Comparison of ENCODE assay signal across 15 cellular contexts in genomic region chr1:198639581-198640235, GRCh38. TPM values are rescaled to one million over a fixed set of nuclear protein-coding genes. Genes with fewer than 3 reads are reported as not detected.
DNase-seq lines count a peak whose midpoint lies in the region; ATAC-seq and TF ChIP-seq lines count a peak whose summit lies in the region.
"Had no signal": no experiment of that assay in that cellular context is flagged by ENCODE, and none has a peak within 500 bp of the region (broad histone marks: within the 10 kb centered on the region; RNA-seq: fewer than 3 reads in every experiment).

No MANE protein-coding gene starts in this region.

- DNase-seq in right atrium auricular region (ENCODE audit: low spot score), result no peak
- no peak for DNase-seq in cardiac septum (ENCODE audit: low spot score)
- no peak for DNase-seq in T-helper 17 cell
- no peak for DNase-seq in immature natural killer cell
- DNase-seq in upper lobe of left lung, result no peak
- no peak for DNase-seq in SK-N-DZ (ENCODE audit: low spot score)
- DNase-seq in AG08396 (ENCODE audit: low spot score), result no peak
- DNase-seq in NCI-H1092 treated with DMSO at 0.1 percent for 48 hours (lab: John Stamatoyannopoulos, UW), result no peak
- DNase-seq: activated CD4-positive, alpha-beta T cell treated with anti-CD3 and anti-CD28 coated beads, Interleukin-2, amount 50 U/mL, for 48 hours; C1 segment of cervical spinal cord; mesenchymal stem cell; stimulated activated CD4-positive, alpha-beta T cell treated with anti-CD3 and anti-CD28 coated beads, Interleukin-15, amount 100 ng/mL, for 24 hours; substantia nigra had no signal

- no peak overlapping the region for H3K27ac ChIP-seq in right atrium auricular region
- H3K27ac ChIP-seq in upper lobe of left lung, result peak overlapping the region; percentile 67 to 77 (median 76)
- H3K27ac ChIP-seq: cardiac muscle cell had no signal

- H3K36me3 ChIP-seq in right atrium auricular region (no peaks in the 10 kb centered on the region), upper lobe of left lung (no peaks in the 10 kb centered on the region)
- H3K36me3 ChIP-seq: cardiac muscle cell had no signal

- 65 to 78% methylated on average over 3 of the region's 3 CpGs for WGBS in upper lobe of left lung, 2 donors

- no peak for ATAC-seq in T-helper 17 cell
- no peak for ATAC-seq in upper lobe of left lung (ENCODE audit: low FRiP score in 2 of 2)
- ATAC-seq: Panc1 had no signal

- H3K27me3 Mint-ChIP-seq in T-helper 17 cell (no peaks in the 10 kb centered on the region), immature natural killer cell (ENCODE audit: low read depth in 3 of 3) (peaks cover 2 to 8% (median 3%) of the 10 kb centered on the region in 3 donors)

- no peaks in the 10 kb centered on the region for H3K9me3 ChIP-seq in right atrium auricular region
- H3K9me3 ChIP-seq in T-helper 17 cell (ENCODE audit: control insufficient read depth, low read length, poor library complexity, severe bottlenecking), result no peaks in the 10 kb centered on the region
- H3K9me3 ChIP-seq in upper lobe of left lung, result no peaks in the 10 kb centered on the region

- TF ChIP-seq CTCF in right atrium auricular region (IDR thresholded peaks at IDR 0.05) (no peak), upper lobe of left lung (IDR thresholded peaks at IDR 0.05) (no peak)

- H3K4me3 ChIP-seq in right atrium auricular region (peak overlapping the region; percentile 8 to 16), upper lobe of left lung (peak overlapping the region in 3 of 4 donors; percentile 28 to 38 (median 37))
- H3K4me3 ChIP-seq: cardiac muscle cell had no signal

- H3K27me3 ChIP-seq in right atrium auricular region (no peaks in the 10 kb centered on the region), upper lobe of left lung (no peaks in the 10 kb centered on the region)
- H3K27me3 ChIP-seq: cardiac muscle cell had no signal

- TF ChIP-seq EP300 in upper lobe of left lung (IDR thresholded peaks at IDR 0.05), result no peak

- peaks cover 21% of the 10 kb centered on the region for H3K36me3 Mint-ChIP-seq in T-helper 17 cell (ENCODE audit: low read depth)
- H3K36me3 Mint-ChIP-seq in immature natural killer cell, result peaks cover 19 to 33% (median 28%) of the 10 kb centered on the region in 3 donors

- intact Hi-C loops in cardiac septum (cut with DNase I), result no loop called here

- H3K4me1 ChIP-seq in right atrium auricular region, result no peaks in the 10 kb centered on the region
- no peaks in the 10 kb centered on the region for H3K4me1 ChIP-seq in upper lobe of left lung

- peak overlapping the region; percentile 85 for H3K27ac Mint-ChIP-seq in T-helper 17 cell
- H3K27ac Mint-ChIP-seq in immature natural killer cell, result peak overlapping the region; percentile 92 to 100 (median 94)

- H3K4me1 Mint-ChIP-seq in T-helper 17 cell, result peaks cover 44% of the 10 kb centered on the region
- H3K4me1 Mint-ChIP-seq in immature natural killer cell, result peaks cover 62 to 66% of the 10 kb centered on the region in 2 donors

- no peaks in the 10 kb centered on the region for H3K9me3 Mint-ChIP-seq in immature natural killer cell

- H3K4me3 Mint-ChIP-seq in T-helper 17 cell, result peak overlapping the region; percentile 93
- H3K4me3 Mint-ChIP-seq in immature natural killer cell, result peak overlapping the region; percentile 86 to 97 (median 93)

- no peak for TF ChIP-seq POLR2A in upper lobe of left lung (IDR thresholded peaks at IDR 0.05)

RNA-seq across cellular contexts. Expression of gene PTPRC, which starts 0.9 kb away (rescaled TPM):
- total RNA-seq in right atrium auricular region (10 to 100 TPM in 1 of 2 donors, 1 to 10 TPM in 1; 5.5 to 10.1 TPM), cardiac septum (11.4 TPM), T-helper 17 cell (100 to 1,000 TPM; 697 to 813 TPM), upper lobe of left lung (100 to 1,000 TPM in 3 of 6 donors, 10 to 100 TPM in 3; 70.2 to 171 (median 101) TPM)
- polyA plus RNA-seq in immature natural killer cell, result 1,000 to 10,000 TPM in 2 of 3 donors, 100 to 1,000 TPM in 1; 1,000 to 1,490 (median 1,080) TPM
- not detected in 2 replicates for polyA plus RNA-seq in SK-N-DZ (2014; cell fraction: cytosol; rRNA removed)
- 0.44 TPM in 1 of 2 replicates, not detected in the other for polyA plus RNA-seq in SK-N-DZ (2014; cell fraction: nucleus; rRNA removed)
- total RNA-seq: cardiac muscle cell had no signal
- polyA plus RNA-seq: cardiac muscle cell had no signal

Comparison
In these comparisons a context has a peak if more than half of its experiments do, and no peak if none do; other contexts are left out.
1. H3K27ac ChIP-seq: peak in upper lobe of left lung (4 of 4); none in right atrium auricular region (0 of 2).
2. RNA of gene PTPRC, which starts 0.9 kb away (total RNA-seq): 697 to 813 TPM in T-helper 17 cell; 70.2 to 171 TPM in upper lobe of left lung, 11.4 TPM in cardiac septum (single experiment) and 5.5 to 10.1 TPM in right atrium auricular region; every median in the first group is over 4 times any median in the second.